Comparison of ENCODE assay signal across 8 cellular contexts in the genomic region with DNA sequence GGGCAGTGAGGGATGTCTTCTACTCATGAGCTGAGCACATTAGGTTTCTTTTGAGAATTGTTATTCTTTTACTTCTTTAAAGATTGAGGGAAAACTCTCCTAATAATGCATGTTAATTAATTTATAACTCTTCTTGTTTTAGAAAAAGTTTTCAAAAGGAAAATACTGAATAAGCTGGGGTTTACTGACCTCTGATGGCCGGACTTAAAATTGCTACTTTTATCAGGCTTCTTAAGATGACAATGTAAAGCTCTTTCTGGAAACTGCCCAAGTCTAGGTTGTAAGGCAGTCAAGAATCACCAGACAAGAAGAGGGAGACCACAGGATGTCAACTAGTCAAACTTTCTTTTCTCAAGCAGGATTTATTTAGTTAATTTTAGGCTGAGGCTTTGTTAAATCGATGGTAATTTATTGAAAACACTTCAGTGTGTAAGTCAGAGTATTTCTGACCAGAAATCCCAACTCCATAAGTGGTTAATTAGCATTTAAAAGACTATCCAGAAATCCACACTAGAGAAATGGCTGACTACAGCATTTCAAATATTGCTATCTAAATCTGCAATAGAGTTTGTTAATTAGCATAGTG.
A peak's percentile ranks its signal among the peaks of the same experiment; 100 is the strongest.
DNase-seq lines count a peak whose midpoint lies in the region; ATAC-seq, FAIRE-seq and TF ChIP-seq lines count a peak whose summit lies in the region.

No MANE protein-coding gene starts in this region.

- no peaks in the 10 kb centered on the region for H3K9me3 ChIP-seq in A549
- H3K9me3 ChIP-seq in WERI-Rb-1 (ENCODE audit: severe bottlenecking) = no peaks in the 10 kb centered on the region

- no peaks in the 10 kb centered on the region for H3K36me3 ChIP-seq in WERI-Rb-1

- CTCF ChIA-PET in A549 (lab: Yijun Ruan, JAX) = interaction anchor here (0.7 to 5.1 kb wide), 32 partner anchors 8 to 632 kb away, joined by 3 to 43 read pairs (median 4); a partner anchor contains a TSS

- H3K27me3 ChIP-seq in WERI-Rb-1 (ENCODE audit: insufficient read depth, low read depth, severe bottlenecking) = no peaks in the 10 kb centered on the region

- POLR2A ChIA-PET in A549 (lab: Yijun Ruan, JAX) = interaction anchor here (0.6 to 1.4 kb wide), 5 partner anchors 134 to 634 kb away, joined by 3 to 6 read pairs (median 3); a partner anchor contains a TSS

- ATAC-seq in A549 (peak; percentile 63 to 83; a peak in 3 of 6 replicates), GM18505 (IDR thresholded peaks at IDR 0.05; ENCODE audit: unreplicated experiment) (peak; percentile 73), HG03520 (IDR thresholded peaks at IDR 0.05; ENCODE audit: unreplicated experiment) (no peak)

- no peak overlapping the region for H3K27ac ChIP-seq in A549
- H3K27ac ChIP-seq in WERI-Rb-1 = no peak overlapping the region

- H3K4me1 ChIP-seq in A549 = no peaks in the 10 kb centered on the region

- peak; percentile 14 to 71 for DNase-seq in A549 (ENCODE audit: low read depth in 1 of 2, low spot score in 1 of 2)
- peak; percentile 37 to 76 (median 63) for DNase-seq in NCI-H1417 (lab: John Stamatoyannopoulos, UW)
- DNase-seq in WERI-Rb-1 = no peak
- DNase-seq in stimulated activated CD4-positive, alpha-beta T cell treated with anti-CD3 and anti-CD28 coated beads, Interleukin-4, amount 100 ng/mL, for 4 hours = no peak
- no peak for DNase-seq in KG1 (lab: John Stamatoyannopoulos, UW)

- TF ChIP-seq POLR2A in A549 (IDR thresholded peaks at IDR 0.05; ENCODE audit: low read length) = no peak
- no peak for TF ChIP-seq POLR2A in GM18505 (IDR thresholded peaks at IDR 0.05; ENCODE audit: borderline replicate concordance, extremely low read depth, insufficient read depth, insufficient read length)

- no peak overlapping the region for H3K4me2 ChIP-seq in A549

- H3K4me3 ChIP-seq in A549 = no peak overlapping the region
- no peak overlapping the region for H3K4me3 ChIP-seq in WERI-Rb-1 (ENCODE audit: low read depth, low read length)

- TF ChIP-seq EP300 in A549 (IDR thresholded peaks at IDR 0.05) = no peak

- peak; percentile 84 to 86 for TF ChIP-seq RAD21 in A549 (conservative IDR thresholded peaks at IDR 0.05 in 1 of 2, IDR thresholded peaks at IDR 0.05 in 1 of 2)

- WGBS in A549 (ENCODE audit: missing lambda C conversion rate) = 1% methylated on average over 2 of the region's 2 CpGs

- FAIRE-seq in A549 (lab: Jason Lieb, UNC) (peak; percentile 86), islet of Langerhans (lab: Jason Lieb, UNC) (peak; percentile 99)

- TF ChIP-seq CTCF in A549 (IDR thresholded peaks at IDR 0.05) = peak; percentile 84
- TF ChIP-seq CTCF in WERI-Rb-1 (IDR thresholded peaks at IDR 0.05; ENCODE audit: low read depth, low read length) = peak; percentile 27; the same call in 1 of the 2 replicates

TF ChIP-seq in A549, 52 proteins besides CTCF, POLR2A, EP300 and RAD21:
- TF ChIP-seq SMC3 (IDR thresholded peaks at IDR 0.05) (peak; percentile 72), EHF (CRISPR knock-in tag; IDR thresholded peaks at IDR 0.05) (no peak)

Comparison
In these comparisons a context has a peak if more than half of its experiments do, and no peak if none do; other contexts are left out.
1. DNase-seq: peak in A549 (2 of 2) and NCI-H1417 (3 of 3); none in WERI-Rb-1 (single experiment), stimulated activated CD4-positive, alpha-beta T cell treated with anti-CD3 and anti-CD28 coated beads, Interleukin-4, amount 100 ng/mL, for 4 hours (0 of 2) and KG1 (single experiment).